Comparison of ENCODE assay signal across 8 cellular contexts in the genomic region with DNA sequence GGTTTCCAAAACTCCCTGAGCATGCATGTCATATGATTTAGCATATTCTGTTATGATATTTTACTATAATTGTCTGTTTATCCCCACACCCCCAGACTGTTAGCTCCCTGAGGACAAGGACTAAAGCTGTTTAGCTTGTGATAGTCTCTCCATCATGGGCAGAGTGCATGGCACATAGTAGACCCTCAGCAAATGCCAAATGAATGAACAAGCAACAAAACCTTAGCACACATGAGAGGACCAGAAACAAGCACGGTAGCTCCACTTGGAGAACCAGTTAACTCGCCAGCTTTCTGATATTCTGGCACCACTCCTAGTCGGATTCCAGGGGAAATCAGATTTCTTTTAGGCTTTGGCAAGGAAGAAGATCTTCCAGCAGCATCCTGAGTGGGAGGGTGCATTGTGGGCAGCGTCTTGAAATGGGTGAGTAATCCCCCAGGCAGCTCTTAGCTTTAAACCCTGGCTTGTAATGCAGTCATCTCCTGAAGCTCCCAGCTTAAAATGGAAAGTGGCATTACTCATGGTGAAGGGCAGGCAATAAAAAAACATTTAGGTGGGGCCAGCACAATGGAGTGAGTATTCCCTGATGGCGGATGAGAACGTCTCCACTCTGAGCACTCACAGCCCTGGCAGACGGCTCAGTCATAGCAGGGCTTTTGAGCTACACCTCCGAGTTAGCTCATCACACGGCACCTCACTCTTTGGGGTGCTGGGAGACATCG. TPM values are rescaled to one million over a fixed set of nuclear protein-coding genes. Genes with fewer than 3 reads are reported as not detected.
A peak's percentile ranks its signal among the peaks of the same experiment; 100 is the strongest.
DNase-seq lines count a peak whose midpoint lies in the region; TF ChIP-seq lines count a peak whose summit lies in the region.

No MANE protein-coding gene starts in this region.

- intact Hi-C loops in transverse colon (cut with DNase I; ENCODE audit: low total_unique reads), result no loop called here

- H3K36me3 ChIP-seq in transverse colon, result no peaks in the 10 kb centered on the region

- H3K4me3 ChIP-seq in transverse colon, result no peak overlapping the region

- TF ChIP-seq CTCF in transverse colon (IDR thresholded peaks at IDR 0.05), result no peak

- no peaks in the 10 kb centered on the region for H3K9me3 ChIP-seq in transverse colon

- DNase-seq in HT1080 (ENCODE audit: low read depth) (peak; percentile 100), astrocyte of the hippocampus (ENCODE audit: low read depth, low spot score) (peak; percentile 97), inferior parietal cortex (ENCODE audit: extremely low spot score) (peak; percentile 64), transverse colon (peak; percentile 13), CD1c-positive myeloid dendritic cell (ENCODE audit: extremely low spot score) (no peak)
- no peak for DNase-seq in stimulated activated CD4-positive, alpha-beta T cell treated with anti-CD3 and anti-CD28 coated beads, Interleukin-2, amount 100 ng/mL, for 24 hours
- DNase-seq in activated CD4-positive, alpha-beta T cell treated with anti-CD3 and anti-CD28 coated beads, Interleukin-2, amount 50 U/mL, for 48 hours, result no peak
- DNase-seq in activated CD4-positive, alpha-beta T cell treated with anti-CD3 and anti-CD28 coated beads for 4 hours, result no peak

- H3K27me3 ChIP-seq in transverse colon, result peaks cover 4% of the 10 kb centered on the region

- H3K4me1 ChIP-seq in transverse colon, result peaks cover 0 to 8% (median 5%) of the 10 kb centered on the region in 4 donors

- in situ Hi-C loops in transverse colon (cut with MboI; ENCODE audit: low pct_ligation_motif_present in 1 of 4, low pct_unique_long_range_greater_than_20kb in 1 of 4, low sequenced_read_pairs in 3 of 4), result no loop called here

- peak overlapping the region in 3 of 4 donors; percentile 37 to 49 (median 41) for H3K27ac ChIP-seq in transverse colon

- TF ChIP-seq EP300 in transverse colon (IDR thresholded peaks at IDR 0.05; ENCODE audit: low read depth), result no peak

- TF ChIP-seq POLR2A in transverse colon (IDR thresholded peaks at IDR 0.05), result no peak

- WGBS in transverse colon (ENCODE audit: low coverage in 1 of 2), 2 donors, result 30 to 32% methylated on average over 3 to 10 of the region's 10 CpGs

RNA-seq across cellular contexts. Expression of a gene that starts 41.1 kb away (rescaled TPM):
- 4.0 and 7.2 TPM in 2 replicates for total RNA-seq in HT1080 (2014; rRNA removed; shearing (Covaris generic))
- 4.7 and 5.6 TPM in 2 replicates for polyA plus RNA-seq in HT1080 (2015; cell fraction: cytosol; rRNA removed)
- polyA plus RNA-seq in HT1080 (2015; cell fraction: nucleus; rRNA removed), result 5.0 and 5.4 TPM in 2 replicates
- under 1 TPM in 2 of 4 donors, not detected in 2; 0.32 to 0.41 TPM for total RNA-seq in transverse colon

Comparison
In these comparisons a context has a peak if more than half of its experiments do, and no peak if none do; other contexts are left out.
1. DNase-seq: peak in HT1080 (single experiment), astrocyte of the hippocampus (single experiment), inferior parietal cortex (single experiment) and transverse colon (single experiment); none in stimulated activated CD4-positive, alpha-beta T cell treated with anti-CD3 and anti-CD28 coated beads, Interleukin-2, amount 100 ng/mL, for 24 hours (0 of 2), CD1c-positive myeloid dendritic cell (single experiment), activated CD4-positive, alpha-beta T cell treated with anti-CD3 and anti-CD28 coated beads, Interleukin-2, amount 50 U/mL, for 48 hours (0 of 2) and activated CD4-positive, alpha-beta T cell treated with anti-CD3 and anti-CD28 coated beads for 4 hours (0 of 2).